Comparison of ENCODE assay signal across 1 cellular context in the genomic region with DNA sequence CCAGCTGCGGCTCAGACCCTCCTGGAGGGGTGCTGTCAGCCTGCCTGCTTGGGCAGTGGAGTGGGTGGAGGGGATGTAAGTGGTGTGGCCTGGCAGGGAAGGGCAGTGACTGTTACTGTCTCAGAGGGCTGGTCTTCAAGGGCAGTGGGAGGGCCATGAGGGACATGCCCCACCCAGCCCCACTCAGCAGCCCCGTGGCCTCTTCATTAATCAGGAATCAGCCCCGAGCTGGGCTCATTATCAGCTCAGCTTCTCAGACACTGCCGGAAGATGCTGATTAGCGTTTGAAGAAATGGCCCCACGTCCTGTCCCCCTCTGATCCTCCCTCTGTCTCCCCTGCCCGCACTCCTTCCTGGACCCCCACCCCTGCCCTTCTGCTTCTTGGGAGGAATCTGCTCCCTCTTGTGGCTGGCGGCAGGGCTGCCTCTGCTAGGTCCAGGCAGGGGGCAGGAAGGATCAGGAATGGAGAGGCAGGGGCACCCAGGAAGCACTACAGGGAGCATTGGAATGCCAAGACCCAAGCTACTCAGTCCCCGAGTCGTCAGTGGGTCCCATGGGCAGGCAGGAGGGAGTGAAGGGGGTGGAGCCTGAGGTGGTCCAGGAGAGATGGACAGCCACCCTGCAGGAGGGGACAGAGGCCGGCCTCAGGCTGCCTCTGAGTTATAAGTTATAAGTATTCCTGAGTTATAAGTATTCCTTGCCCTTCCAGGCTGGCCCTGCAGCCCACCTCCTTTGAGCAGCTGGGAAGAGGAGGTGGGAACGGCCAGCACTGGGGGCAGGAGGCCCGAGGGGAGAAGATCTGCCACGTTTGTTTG.
TF ChIP-seq lines count a peak whose summit lies in the region.

No MANE protein-coding gene starts in this region.

TF ChIP-seq in K562, 482 proteins besides CTCF, POLR2A, EP300 and RAD21 (continued from another document and continues in another):
- TF ChIP-seq CBX1 (IDR thresholded peaks at IDR 0.05; ENCODE audit: low read depth) (0 out of 2 replicates have a peak, but pooled peaks have one; percentile 23), CBX8 (IDR thresholded peaks at IDR 0.05; ENCODE audit: borderline replicate concordance, extremely low read depth, low read depth, low read length, poor library complexity, severe bottlenecking) (no peak), TCF3 (CRISPR knock-in tag; IDR thresholded peaks at IDR 0.05) (peak; percentile 84), RBFOX2 (IDR thresholded peaks at IDR 0.05; ENCODE audit: low read depth, low read length) (peak; percentile 64; the same call in 1 of the 2 replicates), ZNF263 (CRISPR knock-in tag; IDR thresholded peaks at IDR 0.05; ENCODE audit: borderline replicate concordance) (no peak; the same call in 1 of the 2 replicates), ARNT (IDR thresholded peaks at IDR 0.05) (0 out of 4 replicates have a peak, but pooled peaks of 1 of the 2 experiments have one; percentile 33), NCOA6 (IDR thresholded peaks at IDR 0.05) (no peak), ETV5 (CRISPR knock-in tag; IDR thresholded peaks at IDR 0.05; ENCODE audit: low read depth) (peak; percentile 82; the same call in 1 of the 2 replicates), YY1 (IDR thresholded peaks at IDR 0.05; ENCODE audit: borderline replicate concordance in 1 of 3, control insufficient read depth in 1 of 3, extremely low read depth in 1 of 3, insufficient read depth in 3 of 3, insufficient read length in 1 of 3, insufficient replicate concordance in 2 of 3, low read depth in 1 of 3, low read length in 2 of 3) (peak in 1 of 3 experiments; percentile 61), HDAC2 (IDR thresholded peaks at IDR 0.05) (peak; percentile 31; the same call in 1 of the 2 replicates), RBM22 (IDR thresholded peaks at IDR 0.05; ENCODE audit: low read depth, low read length, poor library complexity, severe bottlenecking) (no peak), NCOR1 (IDR thresholded peaks at IDR 0.05) (peak; percentile 83), SMARCA4 (IDR thresholded peaks at IDR 0.05) (peak; percentile 56; the same call in 1 of the 2 replicates), GTF2F1 (IDR thresholded peaks at IDR 0.05; ENCODE audit: low read depth, low read length) (no peak), ELF4 (CRISPR knock-in tag; IDR thresholded peaks at IDR 0.05) (no peak), SOX6 (IDR thresholded peaks at IDR 0.05) (peak; percentile 49; the same call in 1 of the 2 replicates), BRD9 (IDR thresholded peaks at IDR 0.05; ENCODE audit: low read depth, partially characterized antibody) (peak; percentile 76), NBN (IDR thresholded peaks at IDR 0.05; ENCODE audit: low read depth) (peak; percentile 66; the same call in 1 of the 2 replicates), TAL1 (IDR thresholded peaks at IDR 0.05) (peak; percentile 69), CBFB (CRISPR knock-in tag; IDR thresholded peaks at IDR 0.05) (no peak), PTTG1 (tag; IDR thresholded peaks at IDR 0.05; ENCODE audit: low read depth) (no peak), CCNT2 (IDR thresholded peaks at IDR 0.05; ENCODE audit: borderline replicate concordance, extremely low read depth, insufficient read length, low read depth, low read length) (peak; percentile 77), GATA2 (CRISPR knock-in tag; IDR thresholded peaks at IDR 0.05) (peak; percentile 59; the same call in 1 of the 2 replicates), RNF2 (IDR thresholded peaks at IDR 0.05) (peak; percentile 88), NR2F6 (CRISPR knock-in tag; IDR thresholded peaks at IDR 0.05) (no peak), CREB1 (IDR thresholded peaks at IDR 0.05) (0 out of 2 replicates have a peak, but pooled peaks have one; percentile 18), CREB1 (CRISPR knock-in tag; IDR thresholded peaks at IDR 0.05) (0 out of 2 replicates have a peak, but pooled peaks have one; percentile 8), NFYB (IDR thresholded peaks at IDR 0.05; ENCODE audit: extremely low read depth, insufficient read length) (no peak), ELF1 (tag; IDR thresholded peaks at IDR 0.05) (peak; percentile 55; the same call in 1 of the 2 replicates), ZKSCAN3 (CRISPR knock-in tag; IDR thresholded peaks at IDR 0.05) (no peak)
- TF ChIP-seq, protein P1, sequence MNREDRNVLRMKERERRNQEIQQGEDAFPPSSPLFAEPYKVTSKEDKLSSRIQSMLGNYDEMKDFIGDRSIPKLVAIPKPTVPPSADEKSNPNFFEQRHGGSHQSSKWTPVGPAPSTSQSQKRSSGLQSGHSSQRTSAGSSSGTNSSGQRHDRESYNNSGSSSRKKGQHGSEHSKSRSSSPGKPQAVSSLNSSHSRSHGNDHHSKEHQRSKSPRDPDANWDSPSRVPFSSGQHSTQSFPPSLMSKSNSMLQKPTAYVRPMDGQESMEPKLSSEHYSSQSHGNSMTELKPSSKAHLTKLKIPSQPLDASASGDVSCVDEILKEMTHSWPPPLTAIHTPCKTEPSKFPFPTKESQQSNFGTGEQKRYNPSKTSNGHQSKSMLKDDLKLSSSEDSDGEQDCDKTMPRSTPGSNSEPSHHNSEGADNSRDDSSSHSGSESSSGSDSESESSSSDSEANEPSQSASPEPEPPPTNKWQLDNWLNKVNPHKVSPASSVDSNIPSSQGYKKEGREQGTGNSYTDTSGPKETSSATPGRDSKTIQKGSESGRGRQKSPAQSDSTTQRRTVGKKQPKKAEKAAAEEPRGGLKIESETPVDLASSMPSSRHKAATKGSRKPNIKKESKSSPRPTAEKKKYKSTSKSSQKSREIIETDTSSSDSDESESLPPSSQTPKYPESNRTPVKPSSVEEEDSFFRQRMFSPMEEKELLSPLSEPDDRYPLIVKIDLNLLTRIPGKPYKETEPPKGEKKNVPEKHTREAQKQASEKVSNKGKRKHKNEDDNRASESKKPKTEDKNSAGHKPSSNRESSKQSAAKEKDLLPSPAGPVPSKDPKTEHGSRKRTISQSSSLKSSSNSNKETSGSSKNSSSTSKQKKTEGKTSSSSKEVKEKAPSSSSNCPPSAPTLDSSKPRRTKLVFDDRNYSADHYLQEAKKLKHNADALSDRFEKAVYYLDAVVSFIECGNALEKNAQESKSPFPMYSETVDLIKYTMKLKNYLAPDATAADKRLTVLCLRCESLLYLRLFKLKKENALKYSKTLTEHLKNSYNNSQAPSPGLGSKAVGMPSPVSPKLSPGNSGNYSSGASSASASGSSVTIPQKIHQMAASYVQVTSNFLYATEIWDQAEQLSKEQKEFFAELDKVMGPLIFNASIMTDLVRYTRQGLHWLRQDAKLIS (CRISPR knock-in tag; IDR thresholded peaks at IDR 0.05) = no peak
- TF ChIP-seq, protein P2, sequence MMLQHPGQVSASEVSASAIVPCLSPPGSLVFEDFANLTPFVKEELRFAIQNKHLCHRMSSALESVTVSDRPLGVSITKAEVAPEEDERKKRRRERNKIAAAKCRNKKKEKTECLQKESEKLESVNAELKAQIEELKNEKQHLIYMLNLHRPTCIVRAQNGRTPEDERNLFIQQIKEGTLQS (IDR thresholded peaks at IDR 0.05) = no peak
- TF ChIP-seq, protein P2 (CRISPR knock-in tag; conservative IDR thresholded peaks at IDR 0.05) = no peak
- TF ChIP-seq, protein P3, sequence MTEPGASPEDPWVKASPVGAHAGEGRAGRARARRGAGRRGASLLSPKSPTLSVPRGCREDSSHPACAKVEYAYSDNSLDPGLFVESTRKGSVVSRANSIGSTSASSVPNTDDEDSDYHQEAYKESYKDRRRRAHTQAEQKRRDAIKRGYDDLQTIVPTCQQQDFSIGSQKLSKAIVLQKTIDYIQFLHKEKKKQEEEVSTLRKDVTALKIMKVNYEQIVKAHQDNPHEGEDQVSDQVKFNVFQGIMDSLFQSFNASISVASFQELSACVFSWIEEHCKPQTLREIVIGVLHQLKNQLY (CRISPR knock-in tag; conservative IDR thresholded peaks at IDR 0.05) = no peak
- TF ChIP-seq, protein P4, sequence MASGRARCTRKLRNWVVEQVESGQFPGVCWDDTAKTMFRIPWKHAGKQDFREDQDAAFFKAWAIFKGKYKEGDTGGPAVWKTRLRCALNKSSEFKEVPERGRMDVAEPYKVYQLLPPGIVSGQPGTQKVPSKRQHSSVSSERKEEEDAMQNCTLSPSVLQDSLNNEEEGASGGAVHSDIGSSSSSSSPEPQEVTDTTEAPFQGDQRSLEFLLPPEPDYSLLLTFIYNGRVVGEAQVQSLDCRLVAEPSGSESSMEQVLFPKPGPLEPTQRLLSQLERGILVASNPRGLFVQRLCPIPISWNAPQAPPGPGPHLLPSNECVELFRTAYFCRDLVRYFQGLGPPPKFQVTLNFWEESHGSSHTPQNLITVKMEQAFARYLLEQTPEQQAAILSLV (tag; IDR thresholded peaks at IDR 0.05) = 0 out of 2 replicates have a peak, but pooled peaks have one; percentile 18
- TF ChIP-seq, protein P5, sequence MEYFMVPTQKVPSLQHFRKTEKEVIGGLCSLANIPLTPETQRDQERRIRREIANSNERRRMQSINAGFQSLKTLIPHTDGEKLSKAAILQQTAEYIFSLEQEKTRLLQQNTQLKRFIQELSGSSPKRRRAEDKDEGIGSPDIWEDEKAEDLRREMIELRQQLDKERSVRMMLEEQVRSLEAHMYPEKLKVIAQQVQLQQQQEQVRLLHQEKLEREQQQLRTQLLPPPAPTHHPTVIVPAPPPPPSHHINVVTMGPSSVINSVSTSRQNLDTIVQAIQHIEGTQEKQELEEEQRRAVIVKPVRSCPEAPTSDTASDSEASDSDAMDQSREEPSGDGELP (CRISPR knock-in tag; IDR thresholded peaks at IDR 0.05; ENCODE audit: borderline replicate concordance) = peak; percentile 67; the same call in 1 of the 2 replicates
- TF ChIP-seq, protein P6, sequence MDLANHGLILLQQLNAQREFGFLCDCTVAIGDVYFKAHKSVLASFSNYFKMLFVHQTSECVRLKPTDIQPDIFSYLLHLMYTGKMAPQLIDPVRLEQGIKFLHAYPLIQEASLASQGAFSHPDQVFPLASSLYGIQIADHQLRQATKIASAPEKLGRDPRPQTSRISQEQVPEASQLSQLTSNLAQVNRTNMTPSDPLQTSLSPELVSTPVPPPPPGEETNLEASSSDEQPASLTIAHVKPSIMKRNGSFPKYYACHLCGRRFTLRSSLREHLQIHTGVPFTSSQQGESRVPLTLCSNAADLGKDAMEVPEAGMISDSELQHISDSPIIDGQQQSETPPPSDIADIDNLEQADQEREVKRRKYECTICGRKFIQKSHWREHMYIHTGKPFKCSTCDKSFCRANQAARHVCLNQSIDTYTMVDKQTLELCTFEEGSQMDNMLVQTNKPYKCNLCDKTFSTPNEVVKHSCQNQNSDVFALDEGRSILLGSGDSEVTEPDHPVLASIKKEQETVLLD (IDR thresholded peaks at IDR 0.05) = peak; percentile 80; the same call in 1 of the 2 replicates
- TF ChIP-seq, protein P7, sequence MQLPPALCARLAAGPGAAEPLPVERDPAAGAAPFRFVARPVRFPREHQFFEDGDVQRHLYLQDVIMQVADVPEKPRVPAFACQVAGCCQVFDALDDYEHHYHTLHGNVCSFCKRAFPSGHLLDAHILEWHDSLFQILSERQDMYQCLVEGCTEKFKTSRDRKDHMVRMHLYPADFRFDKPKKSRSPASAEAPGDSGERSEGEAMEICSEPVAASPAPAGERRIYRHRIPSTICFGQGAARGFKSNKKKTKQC (CRISPR knock-in tag; IDR thresholded peaks at IDR 0.05) = no peak
- TF ChIP-seq, protein P8, sequence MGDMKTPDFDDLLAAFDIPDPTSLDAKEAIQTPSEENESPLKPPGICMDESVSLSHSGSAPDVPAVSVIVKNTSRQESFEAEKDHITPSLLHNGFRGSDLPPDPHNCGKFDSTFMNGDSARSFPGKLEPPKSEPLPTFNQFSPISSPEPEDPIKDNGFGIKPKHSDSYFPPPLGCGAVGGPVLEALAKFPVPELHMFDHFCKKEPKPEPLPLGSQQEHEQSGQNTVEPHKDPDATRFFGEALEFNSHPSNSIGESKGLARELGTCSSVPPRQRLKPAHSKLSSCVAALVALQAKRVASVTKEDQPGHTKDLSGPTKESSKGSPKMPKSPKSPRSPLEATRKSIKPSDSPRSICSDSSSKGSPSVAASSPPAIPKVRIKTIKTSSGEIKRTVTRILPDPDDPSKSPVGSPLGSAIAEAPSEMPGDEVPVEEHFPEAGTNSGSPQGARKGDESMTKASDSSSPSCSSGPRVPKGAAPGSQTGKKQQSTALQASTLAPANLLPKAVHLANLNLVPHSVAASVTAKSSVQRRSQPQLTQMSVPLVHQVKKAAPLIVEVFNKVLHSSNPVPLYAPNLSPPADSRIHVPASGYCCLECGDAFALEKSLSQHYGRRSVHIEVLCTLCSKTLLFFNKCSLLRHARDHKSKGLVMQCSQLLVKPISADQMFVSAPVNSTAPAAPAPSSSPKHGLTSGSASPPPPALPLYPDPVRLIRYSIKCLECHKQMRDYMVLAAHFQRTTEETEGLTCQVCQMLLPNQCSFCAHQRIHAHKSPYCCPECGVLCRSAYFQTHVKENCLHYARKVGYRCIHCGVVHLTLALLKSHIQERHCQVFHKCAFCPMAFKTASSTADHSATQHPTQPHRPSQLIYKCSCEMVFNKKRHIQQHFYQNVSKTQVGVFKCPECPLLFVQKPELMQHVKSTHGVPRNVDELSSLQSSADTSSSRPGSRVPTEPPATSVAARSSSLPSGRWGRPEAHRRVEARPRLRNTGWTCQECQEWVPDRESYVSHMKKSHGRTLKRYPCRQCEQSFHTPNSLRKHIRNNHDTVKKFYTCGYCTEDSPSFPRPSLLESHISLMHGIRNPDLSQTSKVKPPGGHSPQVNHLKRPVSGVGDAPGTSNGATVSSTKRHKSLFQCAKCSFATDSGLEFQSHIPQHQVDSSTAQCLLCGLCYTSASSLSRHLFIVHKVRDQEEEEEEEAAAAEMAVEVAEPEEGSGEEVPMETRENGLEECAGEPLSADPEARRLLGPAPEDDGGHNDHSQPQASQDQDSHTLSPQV (IDR thresholded peaks at IDR 0.05) = peak; percentile 64
- TF ChIP-seq, protein P9, sequence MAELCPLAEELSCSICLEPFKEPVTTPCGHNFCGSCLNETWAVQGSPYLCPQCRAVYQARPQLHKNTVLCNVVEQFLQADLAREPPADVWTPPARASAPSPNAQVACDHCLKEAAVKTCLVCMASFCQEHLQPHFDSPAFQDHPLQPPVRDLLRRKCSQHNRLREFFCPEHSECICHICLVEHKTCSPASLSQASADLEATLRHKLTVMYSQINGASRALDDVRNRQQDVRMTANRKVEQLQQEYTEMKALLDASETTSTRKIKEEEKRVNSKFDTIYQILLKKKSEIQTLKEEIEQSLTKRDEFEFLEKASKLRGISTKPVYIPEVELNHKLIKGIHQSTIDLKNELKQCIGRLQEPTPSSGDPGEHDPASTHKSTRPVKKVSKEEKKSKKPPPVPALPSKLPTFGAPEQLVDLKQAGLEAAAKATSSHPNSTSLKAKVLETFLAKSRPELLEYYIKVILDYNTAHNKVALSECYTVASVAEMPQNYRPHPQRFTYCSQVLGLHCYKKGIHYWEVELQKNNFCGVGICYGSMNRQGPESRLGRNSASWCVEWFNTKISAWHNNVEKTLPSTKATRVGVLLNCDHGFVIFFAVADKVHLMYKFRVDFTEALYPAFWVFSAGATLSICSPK (IDR thresholded peaks at IDR 0.05; ENCODE audit: borderline replicate concordance) = no peak
- TF ChIP-seq, protein P10, sequence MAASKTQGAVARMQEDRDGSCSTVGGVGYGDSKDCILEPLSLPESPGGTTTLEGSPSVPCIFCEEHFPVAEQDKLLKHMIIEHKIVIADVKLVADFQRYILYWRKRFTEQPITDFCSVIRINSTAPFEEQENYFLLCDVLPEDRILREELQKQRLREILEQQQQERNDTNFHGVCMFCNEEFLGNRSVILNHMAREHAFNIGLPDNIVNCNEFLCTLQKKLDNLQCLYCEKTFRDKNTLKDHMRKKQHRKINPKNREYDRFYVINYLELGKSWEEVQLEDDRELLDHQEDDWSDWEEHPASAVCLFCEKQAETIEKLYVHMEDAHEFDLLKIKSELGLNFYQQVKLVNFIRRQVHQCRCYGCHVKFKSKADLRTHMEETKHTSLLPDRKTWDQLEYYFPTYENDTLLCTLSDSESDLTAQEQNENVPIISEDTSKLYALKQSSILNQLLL (CRISPR knock-in tag; IDR thresholded peaks at IDR 0.05; ENCODE audit: borderline replicate concordance) = no peak
